In genomic region chr6:3200682-3201081, GRCh38 we compare ENCODE assay signal across 29 cellular contexts.
"Had no signal": no experiment of that assay in that cellular context is flagged by ENCODE, and none has a peak within 500 bp of the region (broad histone marks: within the 10 kb centered on the region; RNA-seq: fewer than 3 reads in every experiment).

No MANE protein-coding gene starts in this region.

- H3K4me2 ChIP-seq: neural progenitor cell, smooth muscle cell had no signal

- ATAC-seq: naive thymus-derived CD4-positive, alpha-beta T cell; natural killer cell; psoas muscle; right cardiac atrium; sciatic nerve; stimulated activated memory B cell treated with anti-CD40 and anti-IgM and Interleukin-4, amounts not matched to agents 10 μg/mL and 1 μg/mL and 100 μg/mL, for 72 hours; stimulated activated naive CD8-positive, alpha-beta T cell treated with anti-CD3 and anti-CD28 coated beads, Interleukin-15, amount 100 ng/mL, for 72 hours; stimulated activated naive CD8-positive, alpha-beta T cell treated with anti-CD3 and anti-CD28 coated beads, Interleukin-15, Interleukin-2, amounts not matched to agents 100 U/mL and 50 U/mL, for 24 hours had no signal

- H3K27ac ChIP-seq: neural progenitor cell, ovary, parathyroid adenoma, psoas muscle, skin epidermis, spleen, suprapubic skin, testis, tibial artery, upper lobe of left lung, vagina had no signal

- H3K27me3 ChIP-seq: neural progenitor cell, ovary, spleen, suprapubic skin, testis, tibial artery, upper lobe of left lung, vagina had no signal

- DNase-seq: naive thymus-derived CD4-positive, alpha-beta T cell; natural killer cell; occipital lobe; ovary; psoas muscle; right cardiac atrium; spleen; stimulated activated CD4-positive, alpha-beta T cell treated with anti-CD3 and anti-CD28 coated beads, Interleukin-12 subunit alpha, Interleukin-12 subunit beta, amount 100 ng/mL, for 4 hours; stimulated activated CD4-positive, alpha-beta T cell treated with anti-CD3 and anti-CD28 coated beads, Interleukin-1b, Interleukin-23, amount 100 ng/mL, for 48 hours; stimulated activated CD4-positive, alpha-beta T cell treated with anti-CD3 and anti-CD28 coated beads, Interleukin-4, amount 100 ng/mL, for 1 hour; stimulated activated CD4-positive, alpha-beta T cell treated with anti-CD3 and anti-CD28 coated beads, Interleukin-4, amount 100 ng/mL, for 4 hours; stimulated activated CD8-positive, alpha-beta memory T cell treated with anti-CD3 and anti-CD28 coated beads, Interleukin-4, amount 100 ng/mL, for 48 hours; stimulated activated naive CD4-positive, alpha-beta T cell; stimulated activated naive CD8-positive, alpha-beta T cell treated with anti-CD3 and anti-CD28 coated beads, Interleukin-15, amount 100 ng/mL, for 72 hours; stimulated activated naive CD8-positive, alpha-beta T cell treated with anti-CD3 and anti-CD28 coated beads, Interleukin-15, Interleukin-2, amounts not matched to agents 100 U/mL and 50 U/mL, for 24 hours; substantia nigra; testis; tibial artery; trophoblast cell; upper lobe of left lung had no signal

- H3K79me2 ChIP-seq: parathyroid adenoma had no signal

- FAIRE-seq: urothelium cell line had no signal

- H2AFZ ChIP-seq: neural progenitor cell, parathyroid adenoma had no signal

- H3K36me3 ChIP-seq: neural progenitor cell, ovary, spleen, suprapubic skin, tibial artery, upper lobe of left lung, vagina had no signal

- H3K4me3 ChIP-seq: neural progenitor cell, ovary, psoas muscle, skin epidermis, smooth muscle cell, spleen, suprapubic skin, testis, tibial artery, upper lobe of left lung, vagina had no signal

- H3K9ac ChIP-seq: neural progenitor cell, parathyroid adenoma had no signal

- H3K9me3 ChIP-seq: ovary, psoas muscle, suprapubic skin, testis, upper lobe of left lung, vagina had no signal

- H3K4me1 ChIP-seq: parathyroid adenoma, psoas muscle, spleen, testis, tibial artery, upper lobe of left lung, vagina had no signal
